8 cellular contexts compared by ENCODE assay signal in genomic region chr9:126611592-126612328, GRCh38.
DNase-seq lines count a peak whose midpoint lies in the region; ATAC-seq lines count a peak whose summit lies in the region.

No MANE protein-coding gene starts in this region.

- peaks cover 82% of the 10 kb centered on the region for H3K27me3 Mint-ChIP-seq in central memory CD8-positive, alpha-beta T cell

- DNase-seq in SHP77 (lab: John Stamatoyannopoulos, UW) (peak; percentile 62 to 68), SHP77 treated with DMSO at 0.1 percent for 48 hours (lab: John Stamatoyannopoulos, UW) (no peak), NCI-H2029 (lab: John Stamatoyannopoulos, UW) (peak; percentile 37), kidney tubule cell (ENCODE audit: low spot score) (peak; percentile 57)
- peak; percentile 61 to 73 for DNase-seq in activated CD4-positive, alpha-beta T cell treated with anti-CD3 and anti-CD28 coated beads for 24 hours (ENCODE audit: low read depth in 2 of 2)
- peak; percentile 55 to 61 for DNase-seq in central memory CD8-positive, alpha-beta T cell (ENCODE audit: low spot score in 2 of 2)
- peak; percentile 58 for DNase-seq in stimulated activated CD4-positive, alpha-beta T cell treated with anti-CD3 and anti-CD28 coated beads, Interleukin-2, amount 100 ng/mL, for 4 hours (ENCODE audit: low read depth)

- no peak overlapping the region for H3K27ac Mint-ChIP-seq in central memory CD8-positive, alpha-beta T cell (ENCODE audit: low read depth)

- H3K36me3 Mint-ChIP-seq in central memory CD8-positive, alpha-beta T cell (ENCODE audit: insufficient read depth) = peaks cover 5% of the 10 kb centered on the region

- H3K9me3 Mint-ChIP-seq in central memory CD8-positive, alpha-beta T cell = no peaks in the 10 kb centered on the region

- ATAC-seq in central memory CD8-positive, alpha-beta T cell (replicated peaks; ENCODE audit: extremely low read depth, poor library complexity, severe bottlenecking) = peak; percentile 77
- ATAC-seq in HG03025 (IDR thresholded peaks at IDR 0.05; ENCODE audit: low FRiP score, unreplicated experiment) = no peak

- H3K4me3 Mint-ChIP-seq in central memory CD8-positive, alpha-beta T cell = peak overlapping the region; percentile 66

- peaks cover 17% of the 10 kb centered on the region for H3K4me1 Mint-ChIP-seq in central memory CD8-positive, alpha-beta T cell
